1 cellular context compared by ENCODE assay signal in the genomic region with DNA sequence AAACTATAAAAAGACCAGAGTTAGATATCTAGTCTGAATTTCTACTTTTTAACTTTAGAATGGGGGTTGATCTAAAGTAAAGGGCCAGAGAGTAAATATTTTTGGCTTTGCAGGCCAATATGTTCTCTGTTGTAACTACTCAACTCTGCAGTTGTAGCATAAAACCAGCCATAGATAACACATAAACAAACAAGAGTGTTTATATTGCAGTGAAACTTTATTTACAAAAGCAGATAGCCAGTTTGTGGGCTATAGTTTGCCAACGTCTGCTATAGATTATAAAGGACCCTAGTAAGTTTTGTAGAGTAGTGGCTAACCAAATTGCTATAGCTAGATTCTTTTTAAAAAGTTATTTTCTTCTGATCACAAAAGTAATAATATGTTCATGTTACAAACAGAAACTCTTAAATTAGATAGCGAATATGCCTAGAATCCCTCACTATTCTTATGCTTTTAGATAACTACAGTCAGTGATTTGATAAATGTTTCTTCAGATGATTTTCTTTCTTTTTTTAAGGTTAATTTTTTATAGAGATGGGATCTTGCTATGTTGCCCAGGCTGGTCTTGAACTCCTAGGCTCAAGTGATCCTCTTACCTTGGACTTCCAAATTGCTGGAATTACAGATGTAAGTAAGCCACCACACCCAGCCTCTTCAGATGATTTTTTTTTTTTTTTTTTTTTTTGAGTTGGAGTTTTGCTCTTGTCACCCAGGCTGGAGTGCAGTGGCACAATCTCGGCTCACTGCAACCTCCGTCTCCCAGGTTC.
TF ChIP-seq lines count a peak whose summit lies in the region.

No MANE protein-coding gene starts in this region.

TF ChIP-seq in HEK293, 187 proteins besides CTCF, POLR2A, EP300 and RAD21 (continued from another document):
- TF ChIP-seq, protein P1, sequence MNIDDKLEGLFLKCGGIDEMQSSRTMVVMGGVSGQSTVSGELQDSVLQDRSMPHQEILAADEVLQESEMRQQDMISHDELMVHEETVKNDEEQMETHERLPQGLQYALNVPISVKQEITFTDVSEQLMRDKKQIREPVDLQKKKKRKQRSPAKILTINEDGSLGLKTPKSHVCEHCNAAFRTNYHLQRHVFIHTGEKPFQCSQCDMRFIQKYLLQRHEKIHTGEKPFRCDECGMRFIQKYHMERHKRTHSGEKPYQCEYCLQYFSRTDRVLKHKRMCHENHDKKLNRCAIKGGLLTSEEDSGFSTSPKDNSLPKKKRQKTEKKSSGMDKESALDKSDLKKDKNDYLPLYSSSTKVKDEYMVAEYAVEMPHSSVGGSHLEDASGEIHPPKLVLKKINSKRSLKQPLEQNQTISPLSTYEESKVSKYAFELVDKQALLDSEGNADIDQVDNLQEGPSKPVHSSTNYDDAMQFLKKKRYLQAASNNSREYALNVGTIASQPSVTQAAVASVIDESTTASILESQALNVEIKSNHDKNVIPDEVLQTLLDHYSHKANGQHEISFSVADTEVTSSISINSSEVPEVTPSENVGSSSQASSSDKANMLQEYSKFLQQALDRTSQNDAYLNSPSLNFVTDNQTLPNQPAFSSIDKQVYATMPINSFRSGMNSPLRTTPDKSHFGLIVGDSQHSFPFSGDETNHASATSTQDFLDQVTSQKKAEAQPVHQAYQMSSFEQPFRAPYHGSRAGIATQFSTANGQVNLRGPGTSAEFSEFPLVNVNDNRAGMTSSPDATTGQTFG (tag by site-specific recombination; IDR thresholded peaks at IDR 0.05; ENCODE audit: borderline replicate concordance) = no peak
- TF ChIP-seq ZBTB20 (tag by site-specific recombination; IDR thresholded peaks at IDR 0.05) (no peak), ZNF121 (tag by site-specific recombination; IDR thresholded peaks at IDR 0.05) (peak; percentile 66; the same call in 1 of the 2 replicates)
